Comparison of ENCODE assay signal across 8 cellular contexts in the genomic region with DNA sequence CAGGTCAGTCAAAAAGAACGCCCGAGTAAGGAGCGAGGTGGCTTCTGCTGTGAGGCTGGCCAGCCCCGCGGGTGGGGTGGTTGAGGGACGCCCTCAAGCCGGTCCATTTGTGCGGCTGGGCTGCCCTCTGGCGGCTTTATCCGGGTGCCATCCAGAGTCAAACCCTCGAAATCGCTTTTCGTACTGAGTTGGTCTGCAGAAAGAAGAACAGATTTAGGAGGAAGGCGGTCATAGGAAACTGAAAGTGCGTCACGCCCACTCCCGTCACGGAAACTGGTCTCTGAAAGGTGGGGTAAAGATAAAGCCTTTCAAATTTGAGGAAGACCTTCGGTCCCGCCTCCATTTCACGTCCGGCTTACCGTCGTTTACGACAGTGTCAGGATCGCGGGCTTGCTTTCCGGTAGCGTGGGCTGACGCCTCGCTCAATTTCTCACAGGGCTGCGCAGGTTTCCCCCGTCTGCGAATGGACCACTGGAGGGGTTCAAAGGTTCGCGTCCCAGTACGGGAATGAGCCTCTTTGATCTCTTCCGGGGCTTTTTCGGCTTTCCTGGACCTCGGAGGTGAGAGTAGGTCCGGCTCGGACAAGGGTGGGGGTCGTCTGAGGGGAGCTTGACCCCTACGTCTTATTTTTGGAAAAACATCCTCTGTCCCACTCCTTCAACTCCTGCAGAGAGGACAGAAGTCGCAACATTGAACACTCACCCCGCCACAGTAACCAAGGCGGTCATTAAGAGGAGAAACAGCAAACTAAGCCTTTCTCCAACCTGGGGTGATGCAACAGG. TPM values are rescaled to one million over a fixed set of nuclear protein-coding genes. Genes with fewer than 3 reads are reported as not detected.
DNase-seq lines count a peak whose midpoint lies in the region; ATAC-seq, FAIRE-seq and TF ChIP-seq lines count a peak whose summit lies in the region.

A gene (plus strand): TSS at position 413 of the 782 bp plus-strand sequence. CDS start 95 bp downstream, at position 508.

- H3K27ac ChIP-seq in right atrium auricular region: peak within 1 kb of the TSS; percentile 87 to 93
- H3K27ac ChIP-seq in vagina: peak within 1 kb of the TSS; percentile 93

- H3K27me3 ChIP-seq in right atrium auricular region: no peaks in the 10 kb centered on the region
- no peaks in the 10 kb centered on the region for H3K27me3 ChIP-seq in vagina

- peak; percentile 72 for DNase-seq in GM12892 (ENCODE audit: insufficient read length)
- DNase-seq in NCI-H146 treated with DMSO at 0.1 percent for 48 hours (lab: John Stamatoyannopoulos, UW; ENCODE audit: unreplicated experiment): peak; percentile 83
- DNase-seq in amygdala (lab: John Stamatoyannopoulos, UW): peak; percentile 38 to 97 (median 88)
- DNase-seq in right atrium auricular region (ENCODE audit: low spot score): peak; percentile 97
- peak; percentile 89 for DNase-seq in pulmonary artery endothelial cell (ENCODE audit: low read depth, low spot score)
- DNase-seq in vagina (ENCODE audit: extremely low spot score in 2 of 2): peak in 1 of 2 donors; percentile 97

- peaks cover 34% of the 10 kb centered on the region for H3K36me3 Mint-ChIP-seq in T-helper 1 cell treated with Interleukin-12 subunit alpha and Interleukin-12 subunit beta and Interleukin-4 antibody, amounts not matched to agents 30 μg/mL and 1 μg/mL, for 36 hours (ENCODE audit: low read depth)

- H3K36me3 ChIP-seq in right atrium auricular region (peaks cover 35% of the 10 kb centered on the region), vagina (peaks cover 0 to 36% of the 10 kb centered on the region in 2 donors)

- ATAC-seq in HG02870 (IDR thresholded peaks at IDR 0.05; ENCODE audit: unreplicated experiment): peak; percentile 86

- H3K9me3 ChIP-seq in right atrium auricular region (no peaks in the 10 kb centered on the region), vagina (no peaks in the 10 kb centered on the region)

- intact Hi-C loops in vagina (cut with DNase I): no loop called here

- peak within 1 kb of the TSS; percentile 81 to 92 for H3K4me3 ChIP-seq in right atrium auricular region
- H3K4me3 ChIP-seq in vagina: peak within 1 kb of the TSS; percentile 77 to 94

- FAIRE-seq in GM12892 (lab: Jason Lieb, UNC): peak; percentile 95

- peaks cover 0 to 17% of the 10 kb centered on the region in 2 donors for H3K4me1 ChIP-seq in right atrium auricular region
- H3K4me1 ChIP-seq in vagina: peaks cover 20% of the 10 kb centered on the region

- TF ChIP-seq POLR2A in GM12892 (IDR thresholded peaks at IDR 0.05; ENCODE audit: low read depth, low read length): peak; percentile 77
- TF ChIP-seq POLR2A in vagina (IDR thresholded peaks at IDR 0.05): peak in 1 of 2 donors; percentile 69

- H3K4me3 Mint-ChIP-seq in T-helper 1 cell treated with Interleukin-12 subunit alpha and Interleukin-12 subunit beta and Interleukin-4 antibody, amounts not matched to agents 30 μg/mL and 1 μg/mL, for 36 hours: peak within 1 kb of the TSS; percentile 96

- H3K4me1 Mint-ChIP-seq in T-helper 1 cell treated with Interleukin-12 subunit alpha and Interleukin-12 subunit beta and Interleukin-4 antibody, amounts not matched to agents 30 μg/mL and 1 μg/mL, for 36 hours (ENCODE audit: low read depth): peaks cover 38% of the 10 kb centered on the region

- H3K27ac Mint-ChIP-seq in T-helper 1 cell treated with Interleukin-12 subunit alpha and Interleukin-12 subunit beta and Interleukin-4 antibody, amounts not matched to agents 30 μg/mL and 1 μg/mL, for 36 hours: peak within 1 kb of the TSS; percentile 96

- TF ChIP-seq CTCF in right atrium auricular region (IDR thresholded peaks at IDR 0.05) (peak; percentile 68 to 89), vagina (IDR thresholded peaks at IDR 0.05) (peak; percentile 55 to 75 (median 71))

- H3K9me3 Mint-ChIP-seq in T-helper 1 cell treated with Interleukin-12 subunit alpha and Interleukin-12 subunit beta and Interleukin-4 antibody, amounts not matched to agents 30 μg/mL and 1 μg/mL, for 36 hours: no peaks in the 10 kb centered on the region

- H3K27me3 Mint-ChIP-seq in T-helper 1 cell treated with Interleukin-12 subunit alpha and Interleukin-12 subunit beta and Interleukin-4 antibody, amounts not matched to agents 30 μg/mL and 1 μg/mL, for 36 hours (ENCODE audit: low read depth): no peaks in the 10 kb centered on the region

RNA-seq across cellular contexts. Expression of the gene that starts here (rescaled TPM):
- polyA plus RNA-seq in GM12892 (2012; ENCODE audit: missing spikeins): 107 TPM
- total RNA-seq in right atrium auricular region (100 to 1,000 TPM; 129 to 168 TPM), pulmonary artery endothelial cell (118 and 122 TPM in 2 replicates), vagina (80.3 TPM)
